In the genomic region with DNA sequence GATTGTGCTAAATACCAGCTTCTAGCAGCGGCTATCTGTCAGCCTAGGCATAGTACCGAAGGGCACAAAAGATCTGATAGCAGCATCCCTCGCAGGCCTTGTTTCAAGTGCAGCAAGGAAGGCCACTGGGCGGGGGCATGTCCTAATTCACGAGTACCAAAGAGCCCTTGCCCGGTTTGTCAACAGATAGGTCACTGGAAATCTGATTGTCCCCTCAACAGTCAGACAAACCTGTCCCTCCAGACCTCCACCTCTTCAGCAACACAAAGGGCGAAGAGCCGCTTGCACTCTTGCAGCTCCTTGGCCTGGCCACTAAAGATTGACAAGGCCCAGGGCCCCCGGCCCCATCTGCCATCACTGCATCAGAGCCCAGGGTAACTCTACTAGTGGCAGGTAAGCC, we compare ENCODE assay signal across 19 cellular contexts. TPM values are rescaled to one million over a fixed set of nuclear protein-coding genes. Genes with fewer than 3 reads are reported as not detected.
DNase-seq lines count a peak whose midpoint lies in the region; ATAC-seq and TF ChIP-seq lines count a peak whose summit lies in the region.
"Had no signal": no experiment of that assay in that cellular context is flagged by ENCODE, and none has a peak within 500 bp of the region (broad histone marks: within the 10 kb centered on the region; RNA-seq: fewer than 3 reads in every experiment).

No MANE protein-coding gene starts in this region.

- CTCF ChIA-PET in activated CD8-positive, alpha-beta T cell treated with anti-CD3 and anti-CD28 coated beads for 36 hours (lab: Charles Lee), result interaction anchor here (0.8 to 7.5 kb wide), 3 partner anchors 40 to 82 kb away, joined by 4 to 142 read pairs (median 4); no protein-coding TSS in a partner anchor
- CTCF ChIA-PET in activated CD4-positive, alpha-beta T cell treated with anti-CD3 and anti-CD28 coated beads for 36 hours (lab: Charles Lee), result interaction anchor here (0.6 to 2.2 kb wide), 3 partner anchors 76 to 98 kb away, joined by 3 to 7 read pairs (median 3); no protein-coding TSS in a partner anchor

- no peaks in the 10 kb centered on the region for H3K36me3 ChIP-seq in KOPT-K1 (ENCODE audit: insufficient read depth, low read length)

- H3K9me3 Mint-ChIP-seq in activated naive CD8-positive, alpha-beta T cell treated with anti-CD3 and anti-CD28 coated beads, Interleukin-2, amount 10 ng/mL, durations not matched to agents 7 days and 5 days, result peaks cover 5% of the 10 kb centered on the region
- peaks cover 7% of the 10 kb centered on the region for H3K9me3 Mint-ChIP-seq in activated naive CD8-positive, alpha-beta T cell treated with anti-CD3 and anti-CD28 coated beads for 36 hours
- peaks cover 6% of the 10 kb centered on the region for H3K9me3 Mint-ChIP-seq in activated CD8-positive, alpha-beta T cell treated with anti-CD3 and anti-CD28 coated beads for 36 hours
- H3K9me3 Mint-ChIP-seq in central memory CD8-positive, alpha-beta T cell, result no peaks in the 10 kb centered on the region
- H3K9me3 Mint-ChIP-seq in activated CD4-positive, alpha-beta T cell treated with anti-CD3 and anti-CD28 coated beads for 36 hours (ENCODE audit: low read depth), result no peaks in the 10 kb centered on the region
- H3K9me3 Mint-ChIP-seq: CD4-positive, alpha-beta memory T cell had no signal

- ATAC-seq in activated naive CD8-positive, alpha-beta T cell treated with anti-CD3 and anti-CD28 coated beads, Interleukin-2, amount 10 ng/mL, durations not matched to agents 7 days and 5 days (ENCODE audit: low read depth), result no peak
- ATAC-seq in activated CD8-positive, alpha-beta T cell treated with anti-CD3 and anti-CD28 coated beads for 36 hours, result no peak
- ATAC-seq in central memory CD8-positive, alpha-beta T cell (replicated peaks; ENCODE audit: extremely low read depth, poor library complexity, severe bottlenecking), result no peak
- no peak for ATAC-seq in GM21447 (IDR thresholded peaks at IDR 0.05; ENCODE audit: unreplicated experiment)
- no peak for ATAC-seq in activated CD4-positive, alpha-beta T cell treated with anti-CD3 and anti-CD28 coated beads for 36 hours

- H3K27me3 Mint-ChIP-seq in activated naive CD8-positive, alpha-beta T cell treated with anti-CD3 and anti-CD28 coated beads, Interleukin-2, amount 10 ng/mL, durations not matched to agents 7 days and 5 days, result no peaks in the 10 kb centered on the region
- H3K27me3 Mint-ChIP-seq in activated naive CD8-positive, alpha-beta T cell treated with anti-CD3 and anti-CD28 coated beads for 36 hours, result no peaks in the 10 kb centered on the region
- H3K27me3 Mint-ChIP-seq in activated CD8-positive, alpha-beta T cell treated with anti-CD3 and anti-CD28 coated beads for 36 hours, result no peaks in the 10 kb centered on the region
- H3K27me3 Mint-ChIP-seq in central memory CD8-positive, alpha-beta T cell, result peaks cover 9% of the 10 kb centered on the region
- H3K27me3 Mint-ChIP-seq in activated CD4-positive, alpha-beta T cell treated with anti-CD3 and anti-CD28 coated beads for 36 hours, result no peaks in the 10 kb centered on the region
- H3K27me3 Mint-ChIP-seq: CD4-positive, alpha-beta memory T cell had no signal

- H3K4me1 Mint-ChIP-seq in activated naive CD8-positive, alpha-beta T cell treated with anti-CD3 and anti-CD28 coated beads, Interleukin-2, amount 10 ng/mL, durations not matched to agents 7 days and 5 days, result peaks cover 29% of the 10 kb centered on the region
- H3K4me1 Mint-ChIP-seq in activated naive CD8-positive, alpha-beta T cell treated with anti-CD3 and anti-CD28 coated beads for 36 hours, result peaks cover 28% of the 10 kb centered on the region
- H3K4me1 Mint-ChIP-seq in activated CD8-positive, alpha-beta T cell treated with anti-CD3 and anti-CD28 coated beads for 36 hours (ENCODE audit: low read depth), result peaks cover 28% of the 10 kb centered on the region
- H3K4me1 Mint-ChIP-seq in central memory CD8-positive, alpha-beta T cell, result peaks cover 17% of the 10 kb centered on the region
- peaks cover 8% of the 10 kb centered on the region for H3K4me1 Mint-ChIP-seq in activated CD4-positive, alpha-beta T cell treated with anti-CD3 and anti-CD28 coated beads for 36 hours

- H3K4me3 Mint-ChIP-seq in activated naive CD8-positive, alpha-beta T cell treated with anti-CD3 and anti-CD28 coated beads, Interleukin-2, amount 10 ng/mL, durations not matched to agents 7 days and 5 days, result no peak overlapping the region
- no peak overlapping the region for H3K4me3 Mint-ChIP-seq in activated naive CD8-positive, alpha-beta T cell treated with anti-CD3 and anti-CD28 coated beads for 36 hours
- H3K4me3 Mint-ChIP-seq in activated CD8-positive, alpha-beta T cell treated with anti-CD3 and anti-CD28 coated beads for 36 hours, result no peak overlapping the region
- H3K4me3 Mint-ChIP-seq in central memory CD8-positive, alpha-beta T cell, result peak overlapping the region; percentile 55
- H3K4me3 Mint-ChIP-seq in activated CD4-positive, alpha-beta T cell treated with anti-CD3 and anti-CD28 coated beads for 36 hours, result no peak overlapping the region
- H3K4me3 Mint-ChIP-seq: CD4-positive, alpha-beta memory T cell had no signal

- H3K27ac ChIP-seq in KOPT-K1 (ENCODE audit: low read depth, low read length, poor library complexity, severe bottlenecking), result peak overlapping the region; percentile 77
- H3K27ac ChIP-seq: GM23248 had no signal

- no peak overlapping the region for H3K27ac Mint-ChIP-seq in activated naive CD8-positive, alpha-beta T cell treated with anti-CD3 and anti-CD28 coated beads, Interleukin-2, amount 10 ng/mL, durations not matched to agents 7 days and 5 days
- no peak overlapping the region for H3K27ac Mint-ChIP-seq in activated naive CD8-positive, alpha-beta T cell treated with anti-CD3 and anti-CD28 coated beads for 36 hours
- no peak overlapping the region for H3K27ac Mint-ChIP-seq in activated CD8-positive, alpha-beta T cell treated with anti-CD3 and anti-CD28 coated beads for 36 hours
- no peak overlapping the region for H3K27ac Mint-ChIP-seq in central memory CD8-positive, alpha-beta T cell (ENCODE audit: low read depth)
- H3K27ac Mint-ChIP-seq in activated CD4-positive, alpha-beta T cell treated with anti-CD3 and anti-CD28 coated beads for 36 hours, result no peak overlapping the region
- H3K27ac Mint-ChIP-seq: CD4-positive, alpha-beta memory T cell had no signal

- H3K9me3 ChIP-seq in KOPT-K1 (ENCODE audit: insufficient read depth, low read length, poor library complexity, severe bottlenecking), result no peaks in the 10 kb centered on the region
- H3K9me3 ChIP-seq: Caco-2 had no signal

- peaks cover 13% of the 10 kb centered on the region for H3K36me3 Mint-ChIP-seq in activated naive CD8-positive, alpha-beta T cell treated with anti-CD3 and anti-CD28 coated beads, Interleukin-2, amount 10 ng/mL, durations not matched to agents 7 days and 5 days
- H3K36me3 Mint-ChIP-seq in activated naive CD8-positive, alpha-beta T cell treated with anti-CD3 and anti-CD28 coated beads for 36 hours, result peaks cover 8% of the 10 kb centered on the region
- peaks cover 15% of the 10 kb centered on the region for H3K36me3 Mint-ChIP-seq in activated CD8-positive, alpha-beta T cell treated with anti-CD3 and anti-CD28 coated beads for 36 hours (ENCODE audit: low read depth)
- peaks cover 3% of the 10 kb centered on the region for H3K36me3 Mint-ChIP-seq in central memory CD8-positive, alpha-beta T cell (ENCODE audit: insufficient read depth)
- no peaks in the 10 kb centered on the region for H3K36me3 Mint-ChIP-seq in activated CD4-positive, alpha-beta T cell treated with anti-CD3 and anti-CD28 coated beads for 36 hours (ENCODE audit: low read depth)
- H3K36me3 Mint-ChIP-seq: CD4-positive, alpha-beta memory T cell had no signal

- peak; percentile 63 for DNase-seq in activated naive CD8-positive, alpha-beta T cell treated with anti-CD3 and anti-CD28 coated beads, Interleukin-2, amount 10 ng/mL, durations not matched to agents 7 days and 5 days
- no peak for DNase-seq in activated naive CD8-positive, alpha-beta T cell treated with anti-CD3 and anti-CD28 coated beads for 36 hours
- DNase-seq in activated CD8-positive, alpha-beta T cell treated with anti-CD3 and anti-CD28 coated beads for 36 hours, result peak; percentile 45
- no peak for DNase-seq in central memory CD8-positive, alpha-beta T cell (ENCODE audit: low spot score in 2 of 2)
- DNase-seq in activated CD4-positive, alpha-beta T cell treated with anti-CD3 and anti-CD28 coated beads for 36 hours, result no peak
- no peak for DNase-seq in NCI-H2196 treated with DMSO at 0.1 percent for 48 hours (lab: John Stamatoyannopoulos, UW; ENCODE audit: unreplicated experiment)
- DNase-seq: C1 segment of cervical spinal cord; Caco-2; CD4-positive, alpha-beta memory T cell; DMS153; DND-41; GM23248; H7; HCEC 1CT had no signal

- POLR2A ChIA-PET in activated naive CD8-positive, alpha-beta T cell treated with anti-CD3 and anti-CD28 coated beads, Interleukin-2, amount 10 ng/mL, durations not matched to agents 7 days and 5 days (lab: Charles Lee), result interaction anchor here (1.0 to 18.5 kb wide), 8 partner anchors 20 to 64 kb away, joined by 3 to 907 read pairs (median 88); partner anchors contain the start of genes CA6 and ENO1
- POLR2A ChIA-PET in activated CD8-positive, alpha-beta T cell treated with anti-CD3 and anti-CD28 coated beads for 36 hours (lab: Charles Lee), result interaction anchor here (1.1 to 14.5 kb wide), 4 partner anchors 32 to 65 kb away, joined by 3 to 199 read pairs (median 72); partner anchors contain the start of gene ENO1
- POLR2A ChIA-PET in activated CD4-positive, alpha-beta T cell treated with anti-CD3 and anti-CD28 coated beads for 36 hours (lab: Charles Lee), result no interaction called here

- no peak for TF ChIP-seq CTCF in activated CD8-positive, alpha-beta T cell treated with anti-CD3 and anti-CD28 coated beads for 36 hours (IDR thresholded peaks at IDR 0.05)

- intact Hi-C loops in activated CD8-positive, alpha-beta T cell treated with anti-CD3 and anti-CD28 coated beads for 36 hours (cut with micrococcal nuclease), result loop anchor here (5.0 to 10.0 kb wide), 2 partner anchors 44 to 48 kb away; partner anchors contain the start of gene ENO1
- intact Hi-C loops in activated CD4-positive, alpha-beta T cell treated with anti-CD3 and anti-CD28 coated beads for 36 hours (cut with DNase I, micrococcal nuclease), result loop anchor here in 1 of 2 experiments (5.0 kb wide), 1 partner anchor 179 kb away; no protein-coding TSS in a partner anchor

RNA-seq across cellular contexts. Expression of gene CA6, which starts 22.7 kb away (rescaled TPM):
- total RNA-seq in activated naive CD8-positive, alpha-beta T cell treated with anti-CD3 and anti-CD28 coated beads, Interleukin-2, amount 10 ng/mL, durations not matched to agents 7 days and 5 days, result 10 to 100 TPM; 37.3 to 41.8 TPM
- 10 to 100 TPM; 12.3 to 13.7 TPM for total RNA-seq in activated naive CD8-positive, alpha-beta T cell treated with anti-CD3 and anti-CD28 coated beads for 36 hours
- total RNA-seq in activated CD8-positive, alpha-beta T cell treated with anti-CD3 and anti-CD28 coated beads for 36 hours, result 1 to 10 TPM; 3.5 to 3.9 TPM
- under 1 TPM in 1 of 2 experiments, not detected in 1; 0.27 TPM for total RNA-seq in activated CD4-positive, alpha-beta T cell treated with anti-CD3 and anti-CD28 coated beads for 36 hours
- total RNA-seq: A172; A673; Caco-2; CD4-positive, alpha-beta memory T cell; GM23248; H1; H7 had no signal

RNA-seq across cellular contexts. Expression of gene ENO1, which starts 44.5 kb away (rescaled TPM):
- total RNA-seq in activated naive CD8-positive, alpha-beta T cell treated with anti-CD3 and anti-CD28 coated beads, Interleukin-2, amount 10 ng/mL, durations not matched to agents 7 days and 5 days, result 1,000 to 10,000 TPM; 2,428 to 2,545 TPM
- 1,000 to 10,000 TPM; 3,744 to 3,761 TPM for total RNA-seq in activated naive CD8-positive, alpha-beta T cell treated with anti-CD3 and anti-CD28 coated beads for 36 hours
- 1,000 to 10,000 TPM; 4,199 to 4,245 TPM for total RNA-seq in activated CD8-positive, alpha-beta T cell treated with anti-CD3 and anti-CD28 coated beads for 36 hours
- total RNA-seq in activated CD4-positive, alpha-beta T cell treated with anti-CD3 and anti-CD28 coated beads for 36 hours, result 1,000 to 10,000 TPM; 2,573 to 3,583 TPM

Comparison
In these comparisons a context has a peak if more than half of its experiments do, and no peak if none do; other contexts are left out.
1. DNase-seq: peak in activated naive CD8-positive, alpha-beta T cell treated with anti-CD3 and anti-CD28 coated beads, Interleukin-2, amount 10 ng/mL, durations not matched to agents 7 days and 5 days (single experiment) and activated CD8-positive, alpha-beta T cell treated with anti-CD3 and anti-CD28 coated beads for 36 hours (single experiment); none in activated naive CD8-positive, alpha-beta T cell treated with anti-CD3 and anti-CD28 coated beads for 36 hours (single experiment), central memory CD8-positive, alpha-beta T cell (0 of 2), activated CD4-positive, alpha-beta T cell treated with anti-CD3 and anti-CD28 coated beads for 36 hours (single experiment) and NCI-H2196 treated with DMSO at 0.1 percent for 48 hours (single experiment).